21 cellular contexts compared by ENCODE assay signal in the genomic region with DNA sequence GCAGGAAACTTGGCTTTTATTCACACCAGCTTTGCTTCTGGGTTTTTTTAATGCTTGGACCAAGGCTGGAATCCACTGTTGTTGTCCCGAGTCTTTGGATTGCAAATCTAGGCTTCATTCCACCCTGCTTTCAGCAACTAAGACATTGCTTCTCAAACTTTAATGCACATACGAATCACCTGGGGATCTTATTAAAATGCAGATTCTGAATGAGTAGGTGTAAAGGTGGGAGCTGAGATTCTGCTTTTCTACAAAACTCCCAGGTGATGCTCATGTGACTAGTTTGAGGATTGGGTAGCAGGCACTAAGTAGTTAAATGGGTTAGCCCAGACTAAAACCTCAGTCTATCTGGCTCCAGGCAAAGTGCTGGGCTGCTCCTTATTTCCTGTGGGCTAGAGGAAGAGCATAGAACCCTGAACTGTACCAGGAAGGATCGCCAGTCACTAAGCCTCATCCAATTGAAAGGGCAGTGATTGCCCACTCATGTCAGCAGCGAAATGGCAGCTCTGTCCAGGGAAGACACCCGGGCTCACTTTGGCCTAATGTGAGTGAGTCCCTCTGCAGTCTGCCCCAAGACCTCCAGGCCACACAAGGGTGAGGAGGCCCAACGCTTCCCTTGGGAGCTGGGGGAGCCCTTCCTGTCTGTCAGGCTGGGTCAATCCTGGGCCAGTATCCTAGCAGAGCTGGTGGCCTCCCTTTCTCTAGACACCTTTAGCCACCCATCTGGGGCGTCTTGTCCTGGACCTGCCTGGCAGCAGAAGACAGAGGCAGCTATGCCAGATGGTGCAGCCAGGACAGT. TPM values are rescaled to one million over a fixed set of nuclear protein-coding genes. Genes with fewer than 3 reads are reported as not detected.
A peak's percentile ranks its signal among the peaks of the same experiment; 100 is the strongest.
DNase-seq lines count a peak whose midpoint lies in the region.
"Had no signal": no experiment of that assay in that cellular context is flagged by ENCODE, and none has a peak within 500 bp of the region (broad histone marks: within the 10 kb centered on the region; RNA-seq: fewer than 3 reads in every experiment).

No MANE protein-coding gene starts in this region.

- WGBS in HUES64 = 39% methylated on average over 6 of the region's 7 CpGs

- H3K9me3 ChIP-seq in HUES64 (ENCODE audit: insufficient read depth, low read depth, low read length) = no peaks in the 10 kb centered on the region
- H3K9me3 ChIP-seq: A549, SJCRH30 had no signal

- peak overlapping the region; percentile 90; the same call in 1 of the 2 replicates for H3K27ac ChIP-seq in HUES64 (ENCODE audit: low read depth, low read length)
- H3K27ac ChIP-seq: A549; BLaER1 treated with 17β-estradiol and CSF1 and Interleukin-3, amounts not matched to agents 10 nM and 100 nM; SJCRH30 had no signal

- peaks cover 5% of the 10 kb centered on the region; the same call in 1 of the 2 replicates for H3K4me1 ChIP-seq in HUES64 (ENCODE audit: insufficient read depth, low read length)
- H3K4me1 ChIP-seq: A549; BLaER1 treated with 17β-estradiol and CSF1 and Interleukin-3, amounts not matched to agents 10 nM and 100 nM; SJCRH30 had no signal

- H3K36me3 ChIP-seq in H7 (replicated peaks; ENCODE audit: control insufficient read depth, insufficient read depth, low read length) (no peaks in the 10 kb centered on the region), HUES64 (ENCODE audit: insufficient read depth, low read length) (no peaks in the 10 kb centered on the region)
- H3K36me3 ChIP-seq: BLaER1 treated with 17β-estradiol and CSF1 and Interleukin-3, amounts not matched to agents 10 nM and 100 nM; SJCRH30 had no signal

- no peaks in the 10 kb centered on the region for H3K27me3 ChIP-seq in H7 (ENCODE audit: control insufficient read depth, insufficient read depth, low read length)
- H3K27me3 ChIP-seq in HUES64 (ENCODE audit: insufficient read depth, low read length) = no peaks in the 10 kb centered on the region
- H3K27me3 ChIP-seq: SJCRH30 had no signal

- DNase-seq in H7 = peak; percentile 64
- DNase-seq in iPS DF 19.7 (ENCODE audit: low read depth, low spot score) = peak; percentile 82
- DNase-seq in iPS-NIHi7 (ENCODE audit: extremely low spot score) = peak; percentile 70
- no peak for DNase-seq in hypothalamus (lab: John Stamatoyannopoulos, UW)
- no peak for DNase-seq in stimulated activated CD8-positive, alpha-beta memory T cell treated with anti-CD3 and anti-CD28 coated beads, Interleukin-4, amount 100 ng/mL, for 48 hours
- DNase-seq in HK-2 (ENCODE audit: unreplicated experiment) = no peak
- DNase-seq: AML-193; CD4-positive, alpha-beta T cell; IMR-90; KG1; MM.1S; NCI-H2029; NCI-H446; NCI-H524 treated with DMSO at 0.1 percent for 48 hours; NCI-H82; NK-92 treated with Interleukin-12 subunit alpha and Interleukin-12 subunit beta, amount 100 ng/mL, for 24 hours; PC-3; SJCRH30 had no signal

- peak overlapping the region; percentile 29; the same call in 1 of the 2 replicates for H3K9ac ChIP-seq in HUES64 (ENCODE audit: low read depth, low read length)
- H3K9ac ChIP-seq: BLaER1 treated with 17β-estradiol and CSF1 and Interleukin-3, amounts not matched to agents 10 nM and 100 nM had no signal

- 0 out of 2 replicates have a peak overlapping the region, but pooled peaks have one; percentile 0 for H3K4me3 ChIP-seq in H7 (ENCODE audit: insufficient read depth, low read depth, low read length)
- no peak overlapping the region for H3K4me3 ChIP-seq in HUES64 (ENCODE audit: low read length)
- H3K4me3 ChIP-seq: A549; BLaER1 treated with 17β-estradiol and CSF1 and Interleukin-3, amounts not matched to agents 10 nM and 100 nM; SJCRH30 had no signal

RNA-seq across cellular contexts. Expression of gene GPC4, which starts 39.4 kb away (rescaled TPM):
- total RNA-seq in H7 (2014; rRNA removed; shearing (Covaris generic)) = 96.5 and 109 TPM in 2 replicates
- 91.7 TPM for polyA plus RNA-seq in HUES64 (2013, experiment 1 of 2)
- 81.7 TPM for polyA plus RNA-seq in HUES64 (2013, experiment 2 of 2)
- total RNA-seq: CD4-positive, alpha-beta T cell had no signal

Comparison
In these comparisons a context has a peak if more than half of its experiments do, and no peak if none do; other contexts are left out.
1. DNase-seq: peak in H7 (single experiment), iPS DF 19.7 (single experiment) and iPS-NIHi7 (single experiment); none in hypothalamus (0 of 51), stimulated activated CD8-positive, alpha-beta memory T cell treated with anti-CD3 and anti-CD28 coated beads, Interleukin-4, amount 100 ng/mL, for 48 hours (single experiment) and HK-2 (single experiment).